Comparison of ENCODE assay signal across 8 cellular contexts in genomic region chr20:59850018-59850641, GRCh38.
A peak's percentile ranks its signal among the peaks of the same experiment; 100 is the strongest.
DNase-seq lines count a peak whose midpoint lies in the region; ATAC-seq and TF ChIP-seq lines count a peak whose summit lies in the region.

No MANE protein-coding gene starts in this region.

- H3K4me1 ChIP-seq in MM.1S (ENCODE audit: low read length) (no peaks in the 10 kb centered on the region), right atrium auricular region (no peaks in the 10 kb centered on the region), upper lobe of left lung (no peaks in the 10 kb centered on the region)

- no peak overlapping the region for H3K27ac Mint-ChIP-seq in activated naive CD4-positive, alpha-beta T cell treated with anti-CD3 and anti-CD28 coated beads, Interleukin-2, amount 50 U/mL, for 72 hours

- H4K20me1 ChIP-seq in MM.1S (ENCODE audit: insufficient read depth, low read length) = no peaks in the 10 kb centered on the region
- H4K20me1 ChIP-seq in SU-DHL-6 (ENCODE audit: low read depth, low read length) = no peaks in the 10 kb centered on the region

- no peak overlapping the region for H3K4me2 ChIP-seq in MM.1S (ENCODE audit: low read depth, low read length)
- no peak overlapping the region for H3K4me2 ChIP-seq in SU-DHL-6 (ENCODE audit: low read depth, low read length, poor library complexity, severe bottlenecking)

- no peaks in the 10 kb centered on the region for H3F3A ChIP-seq in MM.1S (ENCODE audit: insufficient read depth, low read length)
- H3F3A ChIP-seq in SU-DHL-6 (ENCODE audit: insufficient read depth) = no peaks in the 10 kb centered on the region

- H3K27me3 ChIP-seq in MM.1S (replicated peaks; ENCODE audit: insufficient read depth, low read length) (no peaks in the 10 kb centered on the region), SU-DHL-6 (ENCODE audit: low read length) (no peaks in the 10 kb centered on the region), right atrium auricular region (no peaks in the 10 kb centered on the region), upper lobe of left lung (no peaks in the 10 kb centered on the region)

- no peaks in the 10 kb centered on the region for H3K9me2 ChIP-seq in MM.1S (replicated peaks; ENCODE audit: insufficient read depth, low read length)
- no peaks in the 10 kb centered on the region for H3K9me2 ChIP-seq in SU-DHL-6 (replicated peaks; ENCODE audit: insufficient read depth, low read length)

- H3K9me3 Mint-ChIP-seq in activated naive CD4-positive, alpha-beta T cell treated with anti-CD3 and anti-CD28 coated beads, Interleukin-2, amount 50 U/mL, for 72 hours = no peaks in the 10 kb centered on the region

- WGBS in upper lobe of left lung, 2 donors = 71% methylated on average over 7 of the region's 7 CpGs

- DNase-seq in GM10266 (ENCODE audit: extremely low spot score) (no peak), MM.1S (peak; percentile 53), right atrium auricular region (ENCODE audit: low spot score) (no peak), upper lobe of left lung (no peak), anterior cingulate cortex (lab: John Stamatoyannopoulos, UW) (no peak)
- DNase-seq in activated naive CD4-positive, alpha-beta T cell treated with anti-CD3 and anti-CD28 coated beads, Interleukin-2, amount 50 U/mL, for 72 hours (ENCODE audit: low spot score in 2 of 2) = no peak

- ATAC-seq in upper lobe of left lung (ENCODE audit: low FRiP score in 2 of 2) = no peak
- no peak for ATAC-seq in activated naive CD4-positive, alpha-beta T cell treated with anti-CD3 and anti-CD28 coated beads, Interleukin-2, amount 50 U/mL, for 72 hours
- ATAC-seq in HG03469 (IDR thresholded peaks at IDR 0.05; ENCODE audit: unreplicated experiment) = no peak

- H3K9me3 ChIP-seq in MM.1S (replicated peaks; ENCODE audit: insufficient read depth, low read length) (no peaks in the 10 kb centered on the region), SU-DHL-6 (ENCODE audit: insufficient read depth, low read length) (no peaks in the 10 kb centered on the region), right atrium auricular region (no peaks in the 10 kb centered on the region), upper lobe of left lung (no peaks in the 10 kb centered on the region)

- TF ChIP-seq EP300 in upper lobe of left lung (IDR thresholded peaks at IDR 0.05) = no peak

- H3K9ac ChIP-seq in MM.1S (ENCODE audit: low read length) = no peak overlapping the region
- no peak overlapping the region for H3K9ac ChIP-seq in SU-DHL-6 (ENCODE audit: low read length)

- H2AFZ ChIP-seq in MM.1S (ENCODE audit: low read length) (no peak overlapping the region), SU-DHL-6 (ENCODE audit: low read depth, low read length, severe bottlenecking) (no peak overlapping the region)

- H3K36me3 Mint-ChIP-seq in activated naive CD4-positive, alpha-beta T cell treated with anti-CD3 and anti-CD28 coated beads, Interleukin-2, amount 50 U/mL, for 72 hours = no peaks in the 10 kb centered on the region

- no peak for TF ChIP-seq POLR2A in upper lobe of left lung (IDR thresholded peaks at IDR 0.05)

- H3K4me3 ChIP-seq in MM.1S (ENCODE audit: low read length) = no peak overlapping the region
- H3K4me3 ChIP-seq in SU-DHL-6 (ENCODE audit: insufficient read depth, low read length, poor library complexity, severe bottlenecking) = no peak overlapping the region
- no peak overlapping the region for H3K4me3 ChIP-seq in right atrium auricular region
- no peak overlapping the region for H3K4me3 ChIP-seq in upper lobe of left lung

- TF ChIP-seq CTCF in GM10266 (IDR thresholded peaks at IDR 0.05; ENCODE audit: control insufficient read depth, insufficient read depth, low read depth, missing control alignments) = peak; percentile 55
- TF ChIP-seq CTCF in MM.1S (IDR thresholded peaks at IDR 0.05; ENCODE audit: low read length) = peak; percentile 67
- peak; percentile 40 for TF ChIP-seq CTCF in SU-DHL-6 (IDR thresholded peaks at IDR 0.05; ENCODE audit: insufficient read depth, low read length, poor library complexity, severe bottlenecking)
- TF ChIP-seq CTCF in right atrium auricular region (IDR thresholded peaks at IDR 0.05) = peak; percentile 46 to 82
- peak; percentile 49 to 73 (median 64) for TF ChIP-seq CTCF in upper lobe of left lung (IDR thresholded peaks at IDR 0.05)

- no peak overlapping the region for H3K27ac ChIP-seq in MM.1S (ENCODE audit: low read length)
- H3K27ac ChIP-seq in SU-DHL-6 (ENCODE audit: low read depth, low read length) = no peak overlapping the region
- no peak overlapping the region for H3K27ac ChIP-seq in right atrium auricular region
- no peak overlapping the region for H3K27ac ChIP-seq in upper lobe of left lung

- H3K79me2 ChIP-seq in MM.1S (ENCODE audit: low read length) = no peaks in the 10 kb centered on the region
- no peaks in the 10 kb centered on the region for H3K79me2 ChIP-seq in SU-DHL-6 (ENCODE audit: insufficient read depth, low read length)

- H3K36me3 ChIP-seq in MM.1S (replicated peaks; ENCODE audit: insufficient read depth, low read length) (no peaks in the 10 kb centered on the region), SU-DHL-6 (ENCODE audit: low read length) (no peaks in the 10 kb centered on the region), right atrium auricular region (no peaks in the 10 kb centered on the region), upper lobe of left lung (no peaks in the 10 kb centered on the region)
